ENCODE assay signal across 19 cellular contexts in the genomic region with DNA sequence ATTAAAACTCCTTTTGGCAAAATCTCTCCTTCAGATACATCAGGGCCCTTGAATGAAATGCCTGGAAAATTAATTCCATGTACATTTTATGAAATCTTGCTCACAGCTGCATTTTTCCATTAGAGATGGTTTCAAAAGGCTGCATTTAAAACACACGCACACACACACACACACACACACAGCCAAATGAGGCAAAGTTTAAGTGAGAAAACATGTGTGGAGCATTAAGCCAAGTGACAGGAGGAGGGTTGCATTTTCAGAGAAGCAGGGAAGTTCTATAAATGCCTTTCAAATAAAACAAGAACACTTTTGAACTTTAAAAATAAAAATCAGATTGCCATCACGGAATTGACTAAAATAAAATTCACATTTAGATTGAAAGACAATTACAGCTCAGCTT.
"Had no signal": no experiment of that assay in that cellular context is flagged by ENCODE, and none has a peak within 500 bp of the region (broad histone marks: within the 10 kb centered on the region; RNA-seq: fewer than 3 reads in every experiment).

No MANE protein-coding gene starts in this region.

- H3K4me3 ChIP-seq: ascending aorta, colonic mucosa, gastrocnemius medialis, ovary, upper lobe of left lung had no signal

- DNase-seq: activated CD4-positive, alpha-beta T cell treated with anti-CD3 and anti-CD28 coated beads, Interleukin-2, amount 50 U/mL, for 4 hours; activated CD4-positive, CD25-positive, alpha-beta regulatory T cell treated with anti-CD3 and anti-CD28 coated beads, Interleukin-2, amount 50 U/mL, for 72 hours; activated CD8-positive, alpha-beta memory T cell treated with anti-CD3 and anti-CD28 coated beads, Interleukin-2, amount 10 ng/mL, durations not matched to agents 7 days and 5 days; activated gamma-delta T cell treated with Interleukin-2 at 50 U/mL for 16 hours; activated naive CD8-positive, alpha-beta T cell treated with anti-CD3 and anti-CD28 coated beads for 36 hours; activated T-cell treated with anti-CD3 and anti-CD28 coated beads, Interleukin-2, amount 50 U/mL, for 4 hours; colonic mucosa; effector CD4-positive, alpha-beta T cell; gastrocnemius medialis; kidney; left ventricle myocardium superior; mesenchymal stem cell; ovary; stimulated activated CD4-positive, alpha-beta T cell treated with anti-CD3 and anti-CD28 coated beads, Interleukin-4, amount 100 ng/mL, for 1 hour; stimulated activated CD8-positive, alpha-beta memory T cell treated with anti-CD3 and anti-CD28 coated beads, Interleukin-4, amount 100 ng/mL, for 48 hours; stimulated activated naive CD8-positive, alpha-beta T cell treated with anti-CD3 and anti-CD28 coated beads, Interleukin-15, Interleukin-2, amounts not matched to agents 100 U/mL and 50 U/mL, for 24 hours; T-helper 9 cell; upper lobe of left lung had no signal
